8 cellular contexts compared by ENCODE assay signal in the genomic region with DNA sequence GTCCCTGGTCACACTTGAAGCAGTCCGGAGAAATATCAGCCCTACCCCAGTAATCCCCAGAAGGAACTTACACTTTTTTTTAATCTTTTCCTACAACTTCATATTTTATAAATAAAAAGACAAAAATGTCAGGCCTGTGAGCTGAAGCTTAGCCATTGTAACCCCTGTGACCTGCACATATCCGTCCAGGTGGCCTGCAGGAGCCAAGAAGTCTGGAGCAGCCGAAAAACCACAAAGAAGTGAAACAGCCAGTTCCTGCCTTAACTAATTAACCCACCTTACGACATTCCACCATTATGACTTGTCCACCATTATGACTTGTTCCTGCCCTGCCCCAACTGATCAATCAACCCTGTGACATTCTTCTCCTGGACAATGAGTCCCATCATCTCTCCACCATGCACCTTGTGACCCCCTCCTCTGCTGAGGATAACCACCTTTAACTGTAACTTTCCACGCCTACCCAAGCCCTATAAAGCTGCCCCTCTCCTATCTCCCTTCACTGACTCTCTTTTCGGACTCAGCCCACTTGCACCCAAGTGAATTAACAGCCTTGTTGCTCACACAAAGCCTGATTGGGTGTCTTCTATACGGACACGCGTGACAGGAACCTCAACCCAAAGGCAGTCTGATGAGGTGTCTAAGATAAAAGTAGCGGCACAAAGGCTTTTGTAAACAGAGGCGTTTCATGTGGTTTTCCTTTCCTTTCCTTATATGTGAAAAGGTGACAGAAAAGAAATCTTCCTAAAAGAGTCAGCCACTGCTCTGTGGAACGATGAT. TPM values are rescaled to one million over a fixed set of nuclear protein-coding genes. Genes with fewer than 3 reads are reported as not detected.
DNase-seq lines count a peak whose midpoint lies in the region; ATAC-seq and TF ChIP-seq lines count a peak whose summit lies in the region.
"Not testable (repeated sequence)": the region's sequence is repeated elsewhere in the genome, so short reads cannot be mapped to it uniquely, and the experiment has no call there.

No MANE protein-coding gene starts in this region.

- BruUV-seq in IMR-90 (replicated peaks; lab: Mats Ljungman, UMichigan): not testable (repeated sequence)

- WGBS in IMR-90 (ENCODE audit: extremely low coverage in 2 of 2, insufficient read length in 1 of 2), 2 experiments: 40% methylated on average over 2 of the region's 12 CpGs; no CpG with 5 or more reads in 1 of the 2 experiments
- no CpG with 5 or more reads among the region's 12 CpGs for WGBS in trophoblast cell (ENCODE audit: extremely low coverage, insufficient coverage, insufficient read length)

- not testable (repeated sequence) for H2AK5ac ChIP-seq in IMR-90 (ENCODE audit: low read depth, low read length); trophoblast cell (ENCODE audit: low read length)

- not testable (repeated sequence) for H3K9me3 ChIP-seq in IMR-90 (ENCODE audit: control insufficient read depth, insufficient read depth, low read length); trophoblast cell (ENCODE audit: insufficient read depth, low read depth, low read length)

- not testable (repeated sequence) for TF ChIP-seq POLR2A in IMR-90 (IDR thresholded peaks at IDR 0.05; ENCODE audit: low read depth, low read length)

- peak overlapping the region; percentile 94 to 95 for H4K8ac ChIP-seq in IMR-90 (ENCODE audit: low read depth in 2 of 2, low read length in 2 of 2)
- H4K8ac ChIP-seq in trophoblast cell (ENCODE audit: low read depth, low read length): peak overlapping the region; percentile 32

- intact Hi-C loops in IMR-90 (cut with micrococcal nuclease): not testable (repeated sequence)

- H3K4me2 ChIP-seq in IMR-90 (ENCODE audit: low read depth, low read length) (peak overlapping the region; percentile 77), trophoblast cell (ENCODE audit: low read length) (peak overlapping the region; percentile 61)

- dilution Hi-C loops in IMR-90 (cut with HindIII; ENCODE audit: low sequenced_read_pairs, unreplicated experiment): not testable (repeated sequence)

- not testable (repeated sequence) for H4K12ac ChIP-seq in trophoblast cell (ENCODE audit: low read depth, low read length)

- peak overlapping the region; percentile 96 for H3K4me3 ChIP-seq in BJ (ENCODE audit: low read depth, low read length)
- peak overlapping the region; percentile 82 for H3K4me3 ChIP-seq in IMR-90 (ENCODE audit: insufficient read depth, low read depth, low read length)
- peak overlapping the region; percentile 62 for H3K4me3 ChIP-seq in iPS-11a (ENCODE audit: low read depth, low read length)
- H3K4me3 ChIP-seq in trophoblast cell (ENCODE audit: low read depth, low read length): not testable (repeated sequence)

- not testable (repeated sequence) for H2BK20ac ChIP-seq in IMR-90 (ENCODE audit: low read depth, low read length)

- in situ Hi-C loops in IMR-90 (cut with MboI; ENCODE audit: low sequenced_read_pairs): loop anchor here (25.0 kb wide), 1 partner anchor 352 kb away; a partner anchor contains a TSS

- not testable (repeated sequence) for H3K36me3 ChIP-seq in BJ (ENCODE audit: control insufficient read depth, insufficient read depth, low read length); IMR-90 (ENCODE audit: control insufficient read depth, insufficient read depth, low read length); trophoblast cell (ENCODE audit: control insufficient read depth in 1 of 2, insufficient read depth in 2 of 2, low read length in 2 of 2)

- DNase-seq in BJ (ENCODE audit: low read depth) (peak; percentile 0), T-helper 1 cell (peak; percentile 26 to 73 (median 57)), activated T-cell treated with anti-CD3 and anti-CD28 coated beads for 48 hours (ENCODE audit: low read depth) (peak; percentile 8), trophoblast cell (peak; percentile 67 to 80)
- DNase-seq in IMR-90; caudate nucleus (lab: John Stamatoyannopoulos, UW): not testable (repeated sequence)
- DNase-seq in stimulated activated effector memory CD8-positive, alpha-beta T cell treated with anti-CD3 and anti-CD28 coated beads, Interleukin-12 subunit alpha, Interleukin-12 subunit beta, amount 100 ng/mL, for 72 hours (ENCODE audit: low spot score in 2 of 2): peak in 1 of 2 donors; percentile 57

- peak overlapping the region; percentile 51; the same call in 1 of the 2 replicates for H3K23ac ChIP-seq in IMR-90 (ENCODE audit: low read depth, low read length)
- not testable (repeated sequence) for H3K23ac ChIP-seq in trophoblast cell (ENCODE audit: low read length)

- H2AK9ac ChIP-seq in IMR-90 (replicated peaks; ENCODE audit: low read depth, low read length, poor library complexity): peak overlapping the region; percentile 94

- TF ChIP-seq CTCF in BJ (IDR thresholded peaks at IDR 0.05; ENCODE audit: insufficient read depth, low read depth, low read length); IMR-90 (conservative IDR thresholded peaks at IDR 0.05; ENCODE audit: low read depth, low read length): not testable (repeated sequence)

- not testable (repeated sequence) for H3K27me3 ChIP-seq in BJ (ENCODE audit: control insufficient read depth, insufficient read depth, low read length); IMR-90 (ENCODE audit: control insufficient read depth, insufficient read depth, low read length); trophoblast cell (ENCODE audit: insufficient read depth, low read length)

- H3K4ac ChIP-seq in IMR-90 (ENCODE audit: low read depth, low read length): peak overlapping the region; percentile 41
- H3K4ac ChIP-seq in trophoblast cell (ENCODE audit: low read depth, low read length): not testable (repeated sequence)

- not testable (repeated sequence) for H3K9me3 Mint-ChIP-seq in stimulated activated effector memory CD8-positive, alpha-beta T cell treated with anti-CD3 and anti-CD28 coated beads, Interleukin-12 subunit alpha, Interleukin-12 subunit beta, amount 100 ng/mL, for 72 hours

- H3K56ac ChIP-seq in IMR-90 (ENCODE audit: extremely low read depth, insufficient read depth, low read length): peak overlapping the region; percentile 69

- CTCF ChIA-PET in BJ (lab: Yijun Ruan, JAX): interaction anchor here (0.7 kb wide), 1 partner anchor 24 kb away, joined by 3 read pairs; no protein-coding TSS in a partner anchor
- CTCF ChIA-PET in IMR-90 (lab: Yijun Ruan, JAX): not testable (repeated sequence)

- H3K9ac ChIP-seq in IMR-90 (ENCODE audit: low read depth, low read length): peak overlapping the region; percentile 74
- not testable (repeated sequence) for H3K9ac ChIP-seq in trophoblast cell (ENCODE audit: low read length)

- not testable (repeated sequence) for H4K91ac ChIP-seq in IMR-90 (ENCODE audit: insufficient read depth, low read depth, low read length)
- peak overlapping the region; percentile 97 for H4K91ac ChIP-seq in trophoblast cell (ENCODE audit: low read depth, low read length)

- not testable (repeated sequence) for H3K4me1 ChIP-seq in IMR-90 (ENCODE audit: control insufficient read depth, insufficient read depth, low read length); trophoblast cell (ENCODE audit: control insufficient read depth in 1 of 2, insufficient read depth in 2 of 2, low read length in 2 of 2)

- H2BK15ac ChIP-seq in IMR-90 (ENCODE audit: low read depth, low read length): not testable (repeated sequence)

- peak overlapping the region; percentile 96 for H3K27ac Mint-ChIP-seq in stimulated activated effector memory CD8-positive, alpha-beta T cell treated with anti-CD3 and anti-CD28 coated beads, Interleukin-12 subunit alpha, Interleukin-12 subunit beta, amount 100 ng/mL, for 72 hours

- not testable (repeated sequence) for H3K9me1 ChIP-seq in IMR-90 (ENCODE audit: insufficient read depth, low read length)

- H3K4me3 Mint-ChIP-seq in stimulated activated effector memory CD8-positive, alpha-beta T cell treated with anti-CD3 and anti-CD28 coated beads, Interleukin-12 subunit alpha, Interleukin-12 subunit beta, amount 100 ng/mL, for 72 hours: peak overlapping the region; percentile 79

- H3K79me1 ChIP-seq in IMR-90 (ENCODE audit: low read depth in 1 of 2, low read length in 2 of 2): not testable (repeated sequence)
- H3K79me1 ChIP-seq in trophoblast cell (ENCODE audit: low read length): peaks cover 19% of the 10 kb centered on the region

- H3K18ac ChIP-seq in IMR-90 (ENCODE audit: low read depth, low read length): peak overlapping the region; percentile 31
- not testable (repeated sequence) for H3K18ac ChIP-seq in trophoblast cell (ENCODE audit: low read length)

- not testable (repeated sequence) for H4K20me1 ChIP-seq in IMR-90 (ENCODE audit: insufficient read depth, low read length)

- H3K14ac ChIP-seq in IMR-90 (replicated peaks; ENCODE audit: low read depth, low read length) (peak overlapping the region; percentile 52; the same call in 1 of the 2 replicates), trophoblast cell (ENCODE audit: low read length) (peak overlapping the region; percentile 84)

- H2AFZ ChIP-seq in IMR-90 (replicated peaks; ENCODE audit: low read length, poor library complexity): peak overlapping the region; percentile 94
- H2AFZ ChIP-seq in trophoblast cell (ENCODE audit: insufficient read depth, low read length, poor library complexity): not testable (repeated sequence)

- H3K27ac ChIP-seq in IMR-90 (ENCODE audit: insufficient read depth, low read length) (peak overlapping the region; percentile 72; the same call in 1 of the 2 replicates), caudate nucleus (ENCODE audit: low read depth, low read length) (peak overlapping the region; percentile 96), trophoblast cell (ENCODE audit: low read depth, low read length) (peak overlapping the region; percentile 97)

- not testable (repeated sequence) for H3K79me2 ChIP-seq in trophoblast cell (ENCODE audit: control insufficient read depth, insufficient read depth, low read length, poor library complexity)

- H4K5ac ChIP-seq in IMR-90 (ENCODE audit: low read depth, low read length): peak overlapping the region; percentile 69

- peaks cover 12% of the 10 kb centered on the region for H3K36me3 Mint-ChIP-seq in stimulated activated effector memory CD8-positive, alpha-beta T cell treated with anti-CD3 and anti-CD28 coated beads, Interleukin-12 subunit alpha, Interleukin-12 subunit beta, amount 100 ng/mL, for 72 hours

- not testable (repeated sequence) for ATAC-seq in IMR-90 (ENCODE audit: low read depth)
- peak; percentile 0 for ATAC-seq in stimulated activated effector memory CD8-positive, alpha-beta T cell treated with anti-CD3 and anti-CD28 coated beads, Interleukin-12 subunit alpha, Interleukin-12 subunit beta, amount 100 ng/mL, for 72 hours

- H3K4me1 Mint-ChIP-seq in stimulated activated effector memory CD8-positive, alpha-beta T cell treated with anti-CD3 and anti-CD28 coated beads, Interleukin-12 subunit alpha, Interleukin-12 subunit beta, amount 100 ng/mL, for 72 hours: peaks cover 21% of the 10 kb centered on the region

- not testable (repeated sequence) for H2BK120ac ChIP-seq in IMR-90 (ENCODE audit: low read depth, low read length)
- peak overlapping the region; percentile 77 for H2BK120ac ChIP-seq in trophoblast cell (ENCODE audit: insufficient read depth, low read length, poor library complexity)

- H2BK5ac ChIP-seq in IMR-90 (ENCODE audit: low read depth, low read length, poor library complexity, severe bottlenecking) (peak overlapping the region; percentile 76), trophoblast cell (ENCODE audit: low read depth, low read length, poor library complexity) (peak overlapping the region; percentile 89)

- H2BK12ac ChIP-seq in trophoblast cell (ENCODE audit: low read length): not testable (repeated sequence)

- POLR2A ChIA-PET in BJ (lab: Charles Lee): interaction anchor here (0.5 kb wide), 1 partner anchor 627 kb away, joined by 3 read pairs; no protein-coding TSS in a partner anchor
- POLR2A ChIA-PET in IMR-90 (lab: Charles Lee; ENCODE audit: unreplicated experiment): not testable (repeated sequence)

- TF ChIP-seq RAD21 in IMR-90 (IDR thresholded peaks at IDR 0.05; ENCODE audit: low read length): not testable (repeated sequence)

RNA-seq across cellular contexts. Expression of a gene that starts 20.3 kb away (rescaled TPM):
- not detected in 2 replicates for polyA plus RNA-seq in BJ (2011; rRNA removed)
- not detected in 2 replicates for polyA minus RNA-seq in BJ (2011; rRNA and poly(A)+ RNA removed)
- total RNA-seq in IMR-90 (2012; rRNA removed): not detected in 2 replicates
- not detected in 2 replicates for polyA plus RNA-seq in IMR-90 (2012; rRNA removed)
- polyA plus RNA-seq in IMR-90 (2012; cell fraction: cytosol; rRNA removed): not detected in 2 replicates
- polyA plus RNA-seq in IMR-90 (2012; cell fraction: nucleus; rRNA removed; ENCODE audit: low replicate concordance): not detected in 2 replicates
- 0.01 TPM in 1 of 2 replicates, not detected in the other for polyA plus RNA-seq in trophoblast cell (2013)

RNA-seq across cellular contexts. Expression of a gene that starts 48.3 kb away (rescaled TPM):
- polyA plus RNA-seq in BJ (2011; rRNA removed): not detected in 2 replicates
- polyA minus RNA-seq in BJ (2011; rRNA and poly(A)+ RNA removed): not detected in 2 replicates
- total RNA-seq in IMR-90 (2012; rRNA removed): not detected in 2 replicates
- not detected in 2 replicates for polyA plus RNA-seq in IMR-90 (2012; rRNA removed)
- polyA plus RNA-seq in IMR-90 (2012; cell fraction: cytosol; rRNA removed): not detected in 2 replicates
- not detected in 2 replicates for polyA plus RNA-seq in IMR-90 (2012; cell fraction: nucleus; rRNA removed; ENCODE audit: low replicate concordance)
- not detected in 2 replicates for polyA plus RNA-seq in trophoblast cell (2013)
